ENCODE assay signal across 1 cellular context in the genomic region with DNA sequence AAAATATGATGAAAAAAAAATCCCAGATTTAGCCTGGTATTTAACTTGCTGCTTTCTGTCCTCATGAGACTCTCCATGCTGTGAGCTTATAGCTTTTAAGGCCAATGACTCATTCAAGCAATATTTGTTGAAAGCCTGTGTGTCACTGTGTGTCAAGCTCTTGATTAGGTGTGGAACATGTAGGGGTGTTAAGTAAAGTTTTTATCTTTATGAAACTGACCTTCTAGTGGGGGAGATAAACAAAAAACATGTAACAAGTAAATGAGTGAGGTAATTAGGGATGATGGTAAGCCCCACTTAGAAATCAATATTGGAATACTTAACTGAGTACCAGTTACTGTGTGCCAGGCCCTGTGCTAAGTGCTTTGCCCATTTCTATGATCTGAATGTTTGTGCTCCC.
TF ChIP-seq lines count a peak whose summit lies in the region.

No MANE protein-coding gene starts in this region.

TF ChIP-seq in WTC11, 78 proteins besides CTCF, POLR2A, EP300 and RAD21:
- TF ChIP-seq, protein P1, sequence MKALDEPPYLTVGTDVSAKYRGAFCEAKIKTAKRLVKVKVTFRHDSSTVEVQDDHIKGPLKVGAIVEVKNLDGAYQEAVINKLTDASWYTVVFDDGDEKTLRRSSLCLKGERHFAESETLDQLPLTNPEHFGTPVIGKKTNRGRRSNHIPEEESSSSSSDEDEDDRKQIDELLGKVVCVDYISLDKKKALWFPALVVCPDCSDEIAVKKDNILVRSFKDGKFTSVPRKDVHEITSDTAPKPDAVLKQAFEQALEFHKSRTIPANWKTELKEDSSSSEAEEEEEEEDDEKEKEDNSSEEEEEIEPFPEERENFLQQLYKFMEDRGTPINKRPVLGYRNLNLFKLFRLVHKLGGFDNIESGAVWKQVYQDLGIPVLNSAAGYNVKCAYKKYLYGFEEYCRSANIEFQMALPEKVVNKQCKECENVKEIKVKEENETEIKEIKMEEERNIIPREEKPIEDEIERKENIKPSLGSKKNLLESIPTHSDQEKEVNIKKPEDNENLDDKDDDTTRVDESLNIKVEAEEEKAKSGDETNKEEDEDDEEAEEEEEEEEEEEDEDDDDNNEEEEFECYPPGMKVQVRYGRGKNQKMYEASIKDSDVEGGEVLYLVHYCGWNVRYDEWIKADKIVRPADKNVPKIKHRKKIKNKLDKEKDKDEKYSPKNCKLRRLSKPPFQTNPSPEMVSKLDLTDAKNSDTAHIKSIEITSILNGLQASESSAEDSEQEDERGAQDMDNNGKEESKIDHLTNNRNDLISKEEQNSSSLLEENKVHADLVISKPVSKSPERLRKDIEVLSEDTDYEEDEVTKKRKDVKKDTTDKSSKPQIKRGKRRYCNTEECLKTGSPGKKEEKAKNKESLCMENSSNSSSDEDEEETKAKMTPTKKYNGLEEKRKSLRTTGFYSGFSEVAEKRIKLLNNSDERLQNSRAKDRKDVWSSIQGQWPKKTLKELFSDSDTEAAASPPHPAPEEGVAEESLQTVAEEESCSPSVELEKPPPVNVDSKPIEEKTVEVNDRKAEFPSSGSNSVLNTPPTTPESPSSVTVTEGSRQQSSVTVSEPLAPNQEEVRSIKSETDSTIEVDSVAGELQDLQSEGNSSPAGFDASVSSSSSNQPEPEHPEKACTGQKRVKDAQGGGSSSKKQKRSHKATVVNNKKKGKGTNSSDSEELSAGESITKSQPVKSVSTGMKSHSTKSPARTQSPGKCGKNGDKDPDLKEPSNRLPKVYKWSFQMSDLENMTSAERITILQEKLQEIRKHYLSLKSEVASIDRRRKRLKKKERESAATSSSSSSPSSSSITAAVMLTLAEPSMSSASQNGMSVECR (CRISPR knock-in tag; IDR thresholded peaks at IDR 0.05; ENCODE audit: borderline replicate concordance) = no peak
- TF ChIP-seq STAT6 (CRISPR knock-in tag; conservative IDR thresholded peaks at IDR 0.05; ENCODE audit: low read depth) = no peak
- no peak for TF ChIP-seq ATF1 (CRISPR knock-in tag; IDR thresholded peaks at IDR 0.05)
- no peak for TF ChIP-seq TEAD4 (CRISPR knock-in tag; IDR thresholded peaks at IDR 0.05)
- TF ChIP-seq SMAD3 (CRISPR knock-in tag; IDR thresholded peaks at IDR 0.05; ENCODE audit: borderline replicate concordance) = no peak
- no peak for TF ChIP-seq ATF3 (CRISPR knock-in tag; conservative IDR thresholded peaks at IDR 0.05)
- TF ChIP-seq EMX1 (CRISPR knock-in tag; IDR thresholded peaks at IDR 0.05) = no peak
- no peak for TF ChIP-seq MYBL2 (CRISPR knock-in tag; IDR thresholded peaks at IDR 0.05)
- no peak for TF ChIP-seq ZNF416 (CRISPR knock-in tag; IDR thresholded peaks at IDR 0.05)
- no peak for TF ChIP-seq GRHL2 (CRISPR knock-in tag; IDR thresholded peaks at IDR 0.05; ENCODE audit: insufficient replicate concordance, severe bottlenecking)
- TF ChIP-seq, protein P2, sequence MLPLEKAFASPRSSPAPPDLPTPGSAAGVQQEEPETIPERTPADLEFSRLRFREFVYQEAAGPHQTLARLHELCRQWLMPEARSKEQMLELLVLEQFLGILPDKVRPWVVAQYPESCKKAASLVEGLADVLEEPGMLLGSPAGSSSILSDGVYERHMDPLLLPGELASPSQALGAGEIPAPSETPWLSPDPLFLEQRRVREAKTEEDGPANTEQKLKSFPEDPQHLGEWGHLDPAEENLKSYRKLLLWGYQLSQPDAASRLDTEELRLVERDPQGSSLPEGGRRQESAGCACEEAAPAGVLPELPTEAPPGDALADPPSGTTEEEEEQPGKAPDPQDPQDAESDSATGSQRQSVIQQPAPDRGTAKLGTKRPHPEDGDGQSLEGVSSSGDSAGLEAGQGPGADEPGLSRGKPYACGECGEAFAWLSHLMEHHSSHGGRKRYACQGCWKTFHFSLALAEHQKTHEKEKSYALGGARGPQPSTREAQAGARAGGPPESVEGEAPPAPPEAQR (CRISPR knock-in tag; IDR thresholded peaks at IDR 0.05) = no peak
- TF ChIP-seq FOXP4 (CRISPR knock-in tag; IDR thresholded peaks at IDR 0.05) = no peak
- no peak for TF ChIP-seq AFF4 (CRISPR knock-in tag; IDR thresholded peaks at IDR 0.05; ENCODE audit: borderline replicate concordance)
TF ChIP-seq in WTC11: peak in this region for 0.
